ENCODE assay signal across 10 cellular contexts in genomic region chrX:12979630-12980015, GRCh38. TPM values are rescaled to one million over a fixed set of nuclear protein-coding genes. Genes with fewer than 3 reads are reported as not detected.
DNase-seq lines count a peak whose midpoint lies in the region; ATAC-seq, FAIRE-seq and TF ChIP-seq lines count a peak whose summit lies in the region.
"Had no signal": no experiment of that assay in that cellular context is flagged by ENCODE, and none has a peak within 500 bp of the region (broad histone marks: within the 10 kb centered on the region; RNA-seq: fewer than 3 reads in every experiment).

No MANE protein-coding gene starts in this region.

- no peaks in the 10 kb centered on the region for H3K9me3 ChIP-seq in Panc1 (ENCODE audit: control insufficient read depth, insufficient read depth, low read depth, low read length)

- in situ Hi-C loops in Panc1 (cut with HindIII; ENCODE audit: low pct_unique_long_range_greater_than_20kb, low sequenced_read_pairs): no loop called here

- intact Hi-C loops in Panc1 (cut with micrococcal nuclease; ENCODE audit: unreplicated experiment) (loop anchor here (2.0 to 10.0 kb wide), 5 partner anchors 48 to 505 kb away; no protein-coding TSS in a partner anchor), dorsolateral prefrontal cortex (cut with DNase I) (loop anchor here (5.0 kb wide), 2 partner anchors 113 to 508 kb away; no protein-coding TSS in a partner anchor)

- TF ChIP-seq CTCF in Panc1 (IDR thresholded peaks at IDR 0.05) (no peak), dorsolateral prefrontal cortex (IDR thresholded peaks at IDR 0.05 in 54 of 56, conservative IDR thresholded peaks at IDR 0.05 in 2 of 56; ENCODE audit: low read depth in 1 of 56, partially characterized antibody in 56 of 56) (no peak)

- CTCF ChIA-PET in Panc1 (lab: Charles Lee): interaction anchor here (1.2 kb wide), 1 partner anchor 33 kb away, joined by 3 read pairs; no protein-coding TSS in a partner anchor

- BruUV-seq in Panc1 (replicated peaks; lab: Mats Ljungman, UMichigan): no TSS peak

- H3K27ac ChIP-seq in Panc1 (ENCODE audit: low read length) (peak overlapping the region; percentile 96), dorsolateral prefrontal cortex (peak overlapping the region in 40 of 59 donors; percentile 6 to 98 (median 73)), skin epidermis (peak overlapping the region in 15 of 21 experiments; percentile 17 to 99 (median 95))
- H3K27ac ChIP-seq: cardiac muscle cell had no signal

- no peak overlapping the region for H3K4me3 ChIP-seq in Panc1 (ENCODE audit: low read depth in 2 of 2, low read length in 2 of 2)
- H3K4me3 ChIP-seq in dorsolateral prefrontal cortex: peak overlapping the region in 1 of 59 donors; percentile 86
- no peak overlapping the region for H3K4me3 ChIP-seq in skin epidermis
- H3K4me3 ChIP-seq: cardiac muscle cell had no signal

- FAIRE-seq in GM19239 (lab: Jason Lieb, UNC): peak; percentile 71

- ATAC-seq in Panc1 (no peak), GM18868 (IDR thresholded peaks at IDR 0.05; ENCODE audit: unreplicated experiment) (no peak), GM21515 (IDR thresholded peaks at IDR 0.05; ENCODE audit: unreplicated experiment) (no peak), GM18873 (IDR thresholded peaks at IDR 0.05; ENCODE audit: low FRiP score, unreplicated experiment) (no peak)
- ATAC-seq: activated CD4-positive, CD25-positive, alpha-beta regulatory T cell treated with anti-CD3 and anti-CD28 coated beads, Interleukin-2, amount 50 U/mL, for 24 hours had no signal

- DNase-seq in GM19239 (ENCODE audit: insufficient read length, low spot score): no peak
- DNase-seq in Panc1 (ENCODE audit: low read depth, low spot score): no peak
- no peak for DNase-seq in dorsolateral prefrontal cortex
- DNase-seq: GF-D8 had no signal

- H3K27me3 ChIP-seq in Panc1 (ENCODE audit: control insufficient read depth, insufficient read depth, low read length) (no peaks in the 10 kb centered on the region), dorsolateral prefrontal cortex (peaks cover 0 to 56% (median 9%) of the 10 kb centered on the region in 45 donors)
- H3K27me3 ChIP-seq: cardiac muscle cell had no signal

- peaks cover 7% of the 10 kb centered on the region; the same call in 1 of the 2 replicates for H3K4me1 ChIP-seq in Panc1 (ENCODE audit: control insufficient read depth, insufficient read depth, low read length)

- POLR2A ChIA-PET in Panc1 (lab: Charles Lee): no interaction called here

- H3K36me3 ChIP-seq in Panc1 (ENCODE audit: control insufficient read depth, insufficient read depth, low read length): no peaks in the 10 kb centered on the region; the same call in none of the 2 replicates
- H3K36me3 ChIP-seq: cardiac muscle cell had no signal

RNA-seq across cellular contexts. Expression of gene TMSB4X, which starts 4.7 kb away (rescaled TPM):
- total RNA-seq in Panc1 (2021; ENCODE audit: unreplicated experiment) (2,928 TPM), dorsolateral prefrontal cortex (1,000 to 10,000 TPM; 1,088 to 2,217 (median 1,674) TPM)
- 5,442 TPM for polyA plus RNA-seq in Panc1 (2012; ENCODE audit: insufficient read length)
